Comparison of ENCODE assay signal across 8 cellular contexts in the genomic region with DNA sequence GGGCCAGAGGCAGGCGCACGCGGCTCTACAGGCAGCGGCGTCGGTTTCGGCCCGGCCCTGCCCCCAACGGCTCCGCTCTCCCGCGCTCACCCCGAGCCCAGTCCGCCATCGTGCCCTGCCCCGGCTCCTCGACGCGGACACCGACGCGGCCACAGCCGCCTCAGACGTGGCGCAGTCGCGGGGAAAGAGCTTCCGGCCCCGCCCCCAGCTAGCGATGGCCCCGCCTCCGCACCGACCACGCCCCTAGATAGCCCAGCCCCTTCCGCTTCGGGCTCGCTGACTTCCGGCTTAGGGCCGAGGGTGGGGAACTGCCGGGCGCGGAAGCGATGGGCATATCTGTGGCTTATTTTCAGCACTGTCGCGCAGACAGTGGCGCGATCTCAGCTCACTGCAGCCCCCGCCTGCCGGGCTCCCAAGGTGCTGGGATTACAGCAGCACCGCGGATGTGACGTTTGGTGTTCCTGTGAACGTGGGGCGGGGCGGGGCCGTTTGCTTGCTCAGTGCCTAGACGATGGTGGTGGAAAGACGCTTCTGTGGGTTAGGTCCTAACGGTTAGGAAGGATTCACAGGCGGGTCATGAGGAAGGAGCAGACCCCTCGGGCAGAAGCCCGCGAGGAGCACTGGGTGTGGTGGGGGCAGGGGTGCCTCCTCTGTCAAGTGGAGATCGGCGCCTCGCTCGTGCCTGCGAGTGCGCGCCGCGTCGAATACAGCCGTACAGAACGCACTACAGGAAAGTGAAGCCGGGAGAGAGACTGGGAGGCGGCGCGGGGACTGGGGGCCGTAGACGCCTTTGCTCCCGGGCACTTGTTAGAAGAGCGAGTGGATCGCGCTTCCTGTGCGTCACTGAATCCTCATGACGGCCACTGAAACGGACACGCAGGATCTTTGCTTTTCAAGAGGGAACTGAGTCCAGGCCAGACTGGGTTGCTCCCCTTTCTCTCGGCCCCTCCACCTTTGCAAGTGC. TPM values are rescaled to one million over a fixed set of nuclear protein-coding genes. Genes with fewer than 3 reads are reported as not detected.
DNase-seq lines count a peak whose midpoint lies in the region; ATAC-seq lines count a peak whose summit lies in the region.

Gene BET1L (minus strand): TSS at position 187 of the 964 bp plus-strand sequence. CDS start 78 bp downstream, at position 109.
Gene RIC8A (plus strand): TSS at position 496 of the 964 bp plus-strand sequence. CDS start 1,147 bp downstream, outside the sequence.

- H3K36me3 ChIP-seq in BLaER1 treated with 17β-estradiol and CSF1 and Interleukin-3, amounts not matched to agents 10 nM and 100 nM, result peaks cover 60 to 70% (median 66%) of the 10 kb centered on the region in 11 experiments

- no peaks in the 10 kb centered on the region for H3K27me3 ChIP-seq in BLaER1 treated with 17β-estradiol and CSF1 and Interleukin-3, amounts not matched to agents 10 nM and 100 nM

- peak; percentile 71 for ATAC-seq in GM19351 (IDR thresholded peaks at IDR 0.05; ENCODE audit: unreplicated experiment)
- peak; percentile 77 for ATAC-seq in HG03521 (IDR thresholded peaks at IDR 0.05; ENCODE audit: unreplicated experiment)
- peak; percentile 88 for ATAC-seq in left lobe of liver

- H3K4me2 ChIP-seq in BLaER1 treated with 17β-estradiol and CSF1 and Interleukin-3, amounts not matched to agents 10 nM and 100 nM, result peak within 1 kb of the TSS; percentile 95 to 100 (median 99)

- DNase-seq in NCI-H748 (lab: John Stamatoyannopoulos, UW; ENCODE audit: unreplicated experiment), result peak; percentile 97
- DNase-seq in activated CD4-positive, alpha-beta T cell treated with anti-CD3 and anti-CD28 coated beads, Interleukin-2, amount 50 U/mL, for 1 hour, result peak; percentile 96
- DNase-seq in dedifferentiated amniotic fluid mesenchymal stem cell (ENCODE audit: extremely low spot score), result peak; percentile 97
- peak; percentile 95 for DNase-seq in left lobe of liver (ENCODE audit: low spot score)
- peak; percentile 96 for DNase-seq in stimulated activated CD4-positive, alpha-beta T cell treated with anti-CD3 and anti-CD28 coated beads, Interleukin-2, amount 100 ng/mL, for 4 hours (ENCODE audit: low read depth)

- H3K9me3 ChIP-seq in BLaER1 treated with 17β-estradiol and CSF1 and Interleukin-3, amounts not matched to agents 10 nM and 100 nM (replicated peaks in 1 of 11), result no peaks in the 10 kb centered on the region

- peak within 1 kb of the TSS; percentile 92 to 100 (median 95) for H3K4me3 ChIP-seq in BLaER1 treated with 17β-estradiol and CSF1 and Interleukin-3, amounts not matched to agents 10 nM and 100 nM

- H3K9ac ChIP-seq in BLaER1 treated with 17β-estradiol and CSF1 and Interleukin-3, amounts not matched to agents 10 nM and 100 nM, result peak within 1 kb of the TSS; percentile 91 to 99 (median 98)

- H4K20me1 ChIP-seq in BLaER1 treated with 17β-estradiol and CSF1 and Interleukin-3, amounts not matched to agents 10 nM and 100 nM, result peaks cover 58 to 82% (median 77%) of the 10 kb centered on the region in 11 experiments; a peak in 20 of 22 replicates

- peak within 1 kb of the TSS; percentile 91 to 100 (median 98) for H3K27ac ChIP-seq in BLaER1 treated with 17β-estradiol and CSF1 and Interleukin-3, amounts not matched to agents 10 nM and 100 nM

- peaks cover 40 to 68% (median 63%) of the 10 kb centered on the region in 10 experiments for H3K4me1 ChIP-seq in BLaER1 treated with 17β-estradiol and CSF1 and Interleukin-3, amounts not matched to agents 10 nM and 100 nM

RNA-seq across cellular contexts. Expression of gene BET1L, which starts in this region (rescaled TPM):
- total RNA-seq in left lobe of liver, result 33.6 TPM

RNA-seq across cellular contexts. Expression of gene RIC8A, which starts in this region (rescaled TPM):
- 31.4 TPM for total RNA-seq in left lobe of liver

Comparison
In these comparisons a context has a peak if more than half of its experiments do, and no peak if none do; other contexts are left out.
1. Peak in every context shown above with its lines: DNase-seq, ATAC-seq, H3K4me3 ChIP-seq and H3K27ac ChIP-seq.